In genomic region chr19:14659886-14660489, GRCh38 we compare ENCODE assay signal across 1 cellular context.
TF ChIP-seq lines count a peak whose summit lies in the region.

No MANE protein-coding gene starts in this region.

TF ChIP-seq in HepG2, 621 proteins besides CTCF, POLR2A, EP300 and RAD21 (continued from another document):
- TF ChIP-seq, protein P1, sequence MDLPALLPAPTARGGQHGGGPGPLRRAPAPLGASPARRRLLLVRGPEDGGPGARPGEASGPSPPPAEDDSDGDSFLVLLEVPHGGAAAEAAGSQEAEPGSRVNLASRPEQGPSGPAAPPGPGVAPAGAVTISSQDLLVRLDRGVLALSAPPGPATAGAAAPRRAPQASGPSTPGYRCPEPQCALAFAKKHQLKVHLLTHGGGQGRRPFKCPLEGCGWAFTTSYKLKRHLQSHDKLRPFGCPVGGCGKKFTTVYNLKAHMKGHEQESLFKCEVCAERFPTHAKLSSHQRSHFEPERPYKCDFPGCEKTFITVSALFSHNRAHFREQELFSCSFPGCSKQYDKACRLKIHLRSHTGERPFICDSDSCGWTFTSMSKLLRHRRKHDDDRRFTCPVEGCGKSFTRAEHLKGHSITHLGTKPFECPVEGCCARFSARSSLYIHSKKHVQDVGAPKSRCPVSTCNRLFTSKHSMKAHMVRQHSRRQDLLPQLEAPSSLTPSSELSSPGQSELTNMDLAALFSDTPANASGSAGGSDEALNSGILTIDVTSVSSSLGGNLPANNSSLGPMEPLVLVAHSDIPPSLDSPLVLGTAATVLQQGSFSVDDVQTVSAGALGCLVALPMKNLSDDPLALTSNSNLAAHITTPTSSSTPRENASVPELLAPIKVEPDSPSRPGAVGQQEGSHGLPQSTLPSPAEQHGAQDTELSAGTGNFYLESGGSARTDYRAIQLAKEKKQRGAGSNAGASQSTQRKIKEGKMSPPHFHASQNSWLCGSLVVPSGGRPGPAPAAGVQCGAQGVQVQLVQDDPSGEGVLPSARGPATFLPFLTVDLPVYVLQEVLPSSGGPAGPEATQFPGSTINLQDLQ (CRISPR knock-in tag; IDR thresholded peaks at IDR 0.05) = no peak
- TF ChIP-seq ZNF280D (CRISPR knock-in tag; IDR thresholded peaks at IDR 0.05) (no peak), MBNL3 (CRISPR knock-in tag; conservative IDR thresholded peaks at IDR 0.05) (no peak)
